ENCODE assay signal across 2 cellular contexts in the genomic region with DNA sequence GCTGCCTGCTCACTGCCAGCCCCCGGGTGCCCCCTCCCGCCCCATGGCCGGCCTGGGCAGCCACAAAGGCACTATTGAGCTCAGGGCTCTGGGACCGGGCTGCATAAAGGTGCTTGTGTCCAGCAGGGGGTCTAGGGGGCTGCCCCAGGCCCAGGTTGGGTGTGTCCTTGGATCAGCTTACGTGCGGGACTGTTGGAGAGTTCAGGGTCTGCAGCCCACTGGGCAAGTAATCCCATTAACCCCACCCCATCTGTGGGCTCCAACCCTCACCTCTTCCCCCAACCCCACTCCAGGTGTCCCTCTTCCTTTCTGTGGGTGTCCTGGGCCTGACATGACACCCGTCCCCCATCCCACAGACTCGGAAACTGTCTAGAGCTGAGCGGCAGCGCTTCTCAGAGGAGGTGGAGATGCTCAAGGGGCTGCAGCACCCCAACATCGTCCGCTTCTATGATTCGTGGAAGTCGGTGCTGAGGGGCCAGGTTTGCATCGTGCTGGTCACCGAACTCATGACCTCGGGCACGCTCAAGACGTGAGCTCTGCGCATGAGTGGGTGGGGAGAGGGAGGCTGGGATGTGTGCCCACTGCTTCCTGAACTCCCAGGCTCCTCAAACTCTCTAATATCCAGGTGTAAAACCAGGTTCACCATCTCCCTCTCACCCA.
TF ChIP-seq lines count a peak whose summit lies in the region.

No MANE protein-coding gene starts in this region.

TF ChIP-seq in A549, 52 proteins besides CTCF, POLR2A, EP300 and RAD21:
- TF ChIP-seq, protein P1, sequence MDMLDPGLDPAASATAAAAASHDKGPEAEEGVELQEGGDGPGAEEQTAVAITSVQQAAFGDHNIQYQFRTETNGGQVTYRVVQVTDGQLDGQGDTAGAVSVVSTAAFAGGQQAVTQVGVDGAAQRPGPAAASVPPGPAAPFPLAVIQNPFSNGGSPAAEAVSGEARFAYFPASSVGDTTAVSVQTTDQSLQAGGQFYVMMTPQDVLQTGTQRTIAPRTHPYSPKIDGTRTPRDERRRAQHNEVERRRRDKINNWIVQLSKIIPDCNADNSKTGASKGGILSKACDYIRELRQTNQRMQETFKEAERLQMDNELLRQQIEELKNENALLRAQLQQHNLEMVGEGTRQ (IDR thresholded peaks at IDR 0.05): no peak
- TF ChIP-seq BHLHE40 (IDR thresholded peaks at IDR 0.05; ENCODE audit: low read depth, low read length) (no peak), NPAS2 (CRISPR knock-in tag; IDR thresholded peaks at IDR 0.05; ENCODE audit: borderline replicate concordance) (no peak), PHF8 (IDR thresholded peaks at IDR 0.05; ENCODE audit: borderline replicate concordance, low read depth) (no peak), ZNF302 (CRISPR knock-in tag; IDR thresholded peaks at IDR 0.05) (no peak), RNF2 (IDR thresholded peaks at IDR 0.05; ENCODE audit: borderline replicate concordance, low read depth) (no peak)

TF ChIP-seq in H1, 55 proteins besides CTCF, POLR2A, EP300 and RAD21:
- TF ChIP-seq BACH1 (IDR thresholded peaks at IDR 0.05; ENCODE audit: low read length) (no peak), CTBP2 (IDR thresholded peaks at IDR 0.05; ENCODE audit: borderline replicate concordance, insufficient read depth, insufficient read length, low read length) (no peak), TCF12 (IDR thresholded peaks at IDR 0.05; ENCODE audit: low read depth, low read length) (no peak), RNF2 (IDR thresholded peaks at IDR 0.05; ENCODE audit: borderline replicate concordance, low read depth, low read length, missing control alignments, poor library complexity, severe bottlenecking) (no peak), JUN (IDR thresholded peaks at IDR 0.05; ENCODE audit: low read depth, low read length) (no peak), SIN3A (conservative IDR thresholded peaks at IDR 0.05 in 1 of 2, IDR thresholded peaks at IDR 0.05 in 1 of 2; ENCODE audit: low read depth in 1 of 2, low read length in 2 of 2) (no peak), RXRA (IDR thresholded peaks at IDR 0.05; ENCODE audit: insufficient read depth, low read depth, low read length) (no peak), TAF7 (optimal IDR thresholded peaks at IDR 0.05; ENCODE audit: borderline replicate concordance, low read depth, low read length) (no peak), POU5F1 (IDR thresholded peaks at IDR 0.05; ENCODE audit: low read depth, low read length) (no peak), HDAC6 (IDR thresholded peaks at IDR 0.05; ENCODE audit: low read depth, low read length) (no peak), CHD1 (IDR thresholded peaks at IDR 0.05; ENCODE audit: low read depth, low read length) (no peak), YY1 (IDR thresholded peaks at IDR 0.05; ENCODE audit: low read depth, low read length) (no peak), CBX5 (IDR thresholded peaks at IDR 0.05; ENCODE audit: low read depth, low read length) (no peak), EGR1 (IDR thresholded peaks at IDR 0.05; ENCODE audit: borderline replicate concordance, low read depth, low read length) (no peak), SP4 (IDR thresholded peaks at IDR 0.05; ENCODE audit: low read length) (no peak), TAF1 (IDR thresholded peaks at IDR 0.05; ENCODE audit: low read depth, low read length) (no peak)
